In the genomic region with DNA sequence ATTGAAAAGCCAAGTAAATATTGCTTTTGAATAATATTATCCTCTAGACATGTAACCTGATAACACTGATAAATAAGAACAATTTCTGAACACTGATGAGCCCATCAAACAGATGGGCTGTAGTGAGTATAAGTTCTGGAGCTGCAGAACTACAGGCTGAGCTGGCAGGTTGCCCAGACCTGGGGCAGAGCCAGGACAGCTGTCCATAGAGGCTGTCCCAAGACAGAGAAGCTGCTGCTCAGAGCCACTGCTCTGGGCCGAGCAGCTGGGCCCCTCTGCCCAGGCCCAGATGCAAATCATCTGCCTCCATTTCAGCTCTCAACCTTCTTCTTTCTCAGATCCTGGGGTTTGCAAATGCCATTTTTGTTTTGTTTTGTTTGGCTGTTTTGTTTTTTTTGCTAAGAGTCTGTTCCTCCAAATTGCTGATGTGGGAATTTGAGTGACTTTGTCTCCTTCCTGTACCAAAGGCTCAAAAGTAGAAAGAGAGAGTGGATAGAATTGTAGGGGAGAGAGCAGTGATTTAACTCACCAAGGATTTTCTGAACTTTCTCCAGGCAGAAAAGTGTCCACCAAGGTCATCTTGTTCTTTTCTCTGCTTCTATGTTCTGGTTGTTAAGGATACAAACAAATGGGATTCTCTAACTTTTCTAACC, we compare ENCODE assay signal across 8 cellular contexts. TPM values are rescaled to one million over a fixed set of nuclear protein-coding genes. Genes with fewer than 3 reads are reported as not detected.
DNase-seq lines count a peak whose midpoint lies in the region; ATAC-seq and TF ChIP-seq lines count a peak whose summit lies in the region.
"Had no signal": no experiment of that assay in that cellular context is flagged by ENCODE, and none has a peak within 500 bp of the region (broad histone marks: within the 10 kb centered on the region; RNA-seq: fewer than 3 reads in every experiment).

No MANE protein-coding gene starts in this region.

- no peaks in the 10 kb centered on the region for H3K9me3 Mint-ChIP-seq in neural crest cell

- TF ChIP-seq CTCF in neural crest cell (conservative IDR thresholded peaks at IDR 0.05) = no peak

- peak; percentile 38 for DNase-seq in NCI-H345 (lab: John Stamatoyannopoulos, UW)
- peak; percentile 60 for DNase-seq in dermis blood vessel endothelial cell
- no peak for DNase-seq in neural crest cell (ENCODE audit: low read depth, low spot score)
- DNase-seq in GM19240 (ENCODE audit: insufficient read length, low spot score) = no peak
- no peak for DNase-seq in activated naive CD4-positive, alpha-beta T cell treated with anti-CD3 and anti-CD28 coated beads, Interleukin-2, amount 50 U/mL, for 16 hours

- H3K27me3 Mint-ChIP-seq in neural crest cell (ENCODE audit: low read depth) = peaks cover 8% of the 10 kb centered on the region

- H3K36me3 Mint-ChIP-seq in neural crest cell (ENCODE audit: low read depth) = no peaks in the 10 kb centered on the region

- H3K4me1 Mint-ChIP-seq in neural crest cell = no peaks in the 10 kb centered on the region

- H3K27ac Mint-ChIP-seq in neural crest cell (ENCODE audit: unreplicated experiment) = peak overlapping the region; percentile 68

- ATAC-seq in GM21529 (IDR thresholded peaks at IDR 0.05; ENCODE audit: unreplicated experiment) (peak; percentile 30), GM21447 (IDR thresholded peaks at IDR 0.05; ENCODE audit: unreplicated experiment) (no peak)

- no peak overlapping the region for H3K4me3 Mint-ChIP-seq in neural crest cell

RNA-seq across cellular contexts. Expression of a gene that starts 4.0 kb away (rescaled TPM):
- total RNA-seq in dermis blood vessel endothelial cell (not detected in 2 replicates), neural crest cell (not detected in 2 replicates)

RNA-seq across cellular contexts. Expression of a gene that starts 31.2 kb away (rescaled TPM):
- total RNA-seq in dermis blood vessel endothelial cell (not detected in 2 replicates), neural crest cell (6.9 and 7.3 TPM in 2 replicates)
- total RNA-seq: HT1080 had no signal

Comparison
In these comparisons a context has a peak if more than half of its experiments do, and no peak if none do; other contexts are left out.
1. DNase-seq: peak in NCI-H345 (single experiment) and dermis blood vessel endothelial cell (single experiment); none in neural crest cell (single experiment), GM19240 (single experiment) and activated naive CD4-positive, alpha-beta T cell treated with anti-CD3 and anti-CD28 coated beads, Interleukin-2, amount 50 U/mL, for 16 hours (single experiment).